1 cellular context compared by ENCODE assay signal in the genomic region with DNA sequence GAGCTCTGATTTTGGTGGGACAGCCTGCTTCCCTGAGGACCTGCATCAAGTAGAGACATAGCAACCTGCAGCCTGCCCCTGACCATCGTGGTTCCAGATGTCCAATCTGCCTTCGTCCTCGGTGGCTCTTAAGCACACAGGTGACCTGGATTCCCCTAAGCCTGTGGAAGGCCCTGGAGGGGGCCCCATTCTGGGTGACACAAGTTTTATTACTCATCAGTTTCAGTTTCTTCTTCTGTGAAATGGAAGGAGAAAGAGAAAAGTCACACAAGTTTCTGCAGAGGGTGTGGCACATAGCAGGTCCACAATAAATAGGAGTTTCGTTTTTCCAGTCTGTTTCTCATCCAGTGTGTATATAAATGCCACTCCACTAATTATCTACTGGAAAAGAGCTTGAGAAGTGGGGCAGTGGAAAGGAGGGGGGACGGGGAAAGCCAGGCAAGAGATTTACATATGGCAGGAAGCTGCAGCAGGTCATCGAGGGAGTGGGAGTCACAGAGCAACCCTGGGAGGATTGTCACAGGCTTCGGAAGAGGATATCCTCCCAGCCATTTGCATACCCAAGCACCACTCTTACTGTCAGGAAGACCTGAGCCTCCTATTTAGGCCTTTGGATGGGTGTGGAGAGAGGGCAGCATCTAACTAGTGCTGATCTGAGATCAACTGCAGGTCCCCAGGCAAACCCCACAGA.
A peak's percentile ranks its signal among the peaks of the same experiment; 100 is the strongest.
TF ChIP-seq lines count a peak whose summit lies in the region.

No MANE protein-coding gene starts in this region.

TF ChIP-seq in GM12878, 131 proteins besides CTCF, POLR2A, EP300 and RAD21 (continued from another document and continues in another):
- TF ChIP-seq, protein P1, sequence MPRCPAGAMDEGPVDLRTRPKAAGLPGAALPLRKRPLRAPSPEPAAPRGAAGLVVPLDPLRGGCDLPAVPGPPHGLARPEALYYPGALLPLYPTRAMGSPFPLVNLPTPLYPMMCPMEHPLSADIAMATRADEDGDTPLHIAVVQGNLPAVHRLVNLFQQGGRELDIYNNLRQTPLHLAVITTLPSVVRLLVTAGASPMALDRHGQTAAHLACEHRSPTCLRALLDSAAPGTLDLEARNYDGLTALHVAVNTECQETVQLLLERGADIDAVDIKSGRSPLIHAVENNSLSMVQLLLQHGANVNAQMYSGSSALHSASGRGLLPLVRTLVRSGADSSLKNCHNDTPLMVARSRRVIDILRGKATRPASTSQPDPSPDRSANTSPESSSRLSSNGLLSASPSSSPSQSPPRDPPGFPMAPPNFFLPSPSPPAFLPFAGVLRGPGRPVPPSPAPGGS (IDR thresholded peaks at IDR 0.05; ENCODE audit: borderline replicate concordance, insufficient read depth, low read depth, low read length, poor library complexity, severe bottlenecking): peak; percentile 52
- TF ChIP-seq ZZZ3 (IDR thresholded peaks at IDR 0.05; ENCODE audit: control insufficient read depth, insufficient read length, low read depth) (no peak), PML (IDR thresholded peaks at IDR 0.05; ENCODE audit: low read length) (no peak), BCL11A (IDR thresholded peaks at IDR 0.05; ENCODE audit: low read depth, low read length) (peak; percentile 59; the same call in 1 of the 2 replicates), BRCA1 (IDR thresholded peaks at IDR 0.05; ENCODE audit: low read depth, low read length) (no peak), IKZF2 (IDR thresholded peaks at IDR 0.05) (peak; percentile 70 to 78), BHLHE40 (IDR thresholded peaks at IDR 0.05; ENCODE audit: borderline replicate concordance in 1 of 2, low read depth in 2 of 2, low read length in 1 of 2) (0 out of 4 replicates have a peak, but pooled peaks of 1 of the 2 experiments have one; percentile 12), JUNB (IDR thresholded peaks at IDR 0.05) (peak; percentile 85), MTA2 (IDR thresholded peaks at IDR 0.05; ENCODE audit: low read depth) (peak; percentile 53; the same call in 1 of the 2 replicates), EED (IDR thresholded peaks at IDR 0.05; ENCODE audit: low read depth) (peak; percentile 86), MEF2B (IDR thresholded peaks at IDR 0.05; ENCODE audit: partially characterized antibody, poor library complexity, severe bottlenecking) (peak; percentile 34), CREM (IDR thresholded peaks at IDR 0.05; ENCODE audit: low read depth) (peak; percentile 65), ASH2L (IDR thresholded peaks at IDR 0.05; ENCODE audit: borderline replicate concordance, low read depth) (peak; percentile 32; the same call in 1 of the 2 replicates), STAT1 (conservative IDR thresholded peaks at IDR 0.05) (peak; percentile 97; the same call in 1 of the 2 replicates), SPI1 (IDR thresholded peaks at IDR 0.05; ENCODE audit: borderline replicate concordance, insufficient read depth, low read depth, low read length) (no peak), ETV6 (conservative IDR thresholded peaks at IDR 0.05 in 1 of 2, IDR thresholded peaks at IDR 0.05 in 1 of 2; ENCODE audit: borderline replicate concordance in 1 of 2, low read depth in 1 of 2) (peak in 1 of 2 experiments; percentile 72; a peak in 2 of 4 replicates), IRF4 (IDR thresholded peaks at IDR 0.05; ENCODE audit: low read depth, low read length) (peak; percentile 76), CHD1 (IDR thresholded peaks at IDR 0.05; ENCODE audit: low read depth, low read length) (no peak), POLR2AphosphoS5 (IDR thresholded peaks at IDR 0.05; ENCODE audit: low read length) (peak; percentile 35; the same call in 1 of the 2 replicates), NBN (IDR thresholded peaks at IDR 0.05) (peak; percentile 46; the same call in 1 of the 2 replicates), HCFC1 (IDR thresholded peaks at IDR 0.05; ENCODE audit: low read length) (peak; percentile 21; the same call in 1 of the 2 replicates), ATF7 (IDR thresholded peaks at IDR 0.05; ENCODE audit: low read depth) (peak; percentile 75), YY1 (IDR thresholded peaks at IDR 0.05; ENCODE audit: low read depth, low read length) (0 out of 2 replicates have a peak, but pooled peaks have one; percentile 43), IKZF1 (conservative IDR thresholded peaks at IDR 0.05) (peak; percentile 74), NFIC (IDR thresholded peaks at IDR 0.05; ENCODE audit: low read depth, low read length) (peak; percentile 84; the same call in 1 of the 2 replicates), DPF2 (IDR thresholded peaks at IDR 0.05) (peak; percentile 62; the same call in 1 of the 2 replicates), JUND (IDR thresholded peaks at IDR 0.05; ENCODE audit: low read depth, low read length) (no peak), MEF2A (IDR thresholded peaks at IDR 0.05; ENCODE audit: insufficient read depth, low read depth, low read length) (0 out of 2 replicates have a peak, but pooled peaks have one; percentile 18), YBX1 (IDR thresholded peaks at IDR 0.05) (no peak), GABPA (IDR thresholded peaks at IDR 0.05; ENCODE audit: low read depth) (peak; percentile 59)
- TF ChIP-seq, protein P2, sequence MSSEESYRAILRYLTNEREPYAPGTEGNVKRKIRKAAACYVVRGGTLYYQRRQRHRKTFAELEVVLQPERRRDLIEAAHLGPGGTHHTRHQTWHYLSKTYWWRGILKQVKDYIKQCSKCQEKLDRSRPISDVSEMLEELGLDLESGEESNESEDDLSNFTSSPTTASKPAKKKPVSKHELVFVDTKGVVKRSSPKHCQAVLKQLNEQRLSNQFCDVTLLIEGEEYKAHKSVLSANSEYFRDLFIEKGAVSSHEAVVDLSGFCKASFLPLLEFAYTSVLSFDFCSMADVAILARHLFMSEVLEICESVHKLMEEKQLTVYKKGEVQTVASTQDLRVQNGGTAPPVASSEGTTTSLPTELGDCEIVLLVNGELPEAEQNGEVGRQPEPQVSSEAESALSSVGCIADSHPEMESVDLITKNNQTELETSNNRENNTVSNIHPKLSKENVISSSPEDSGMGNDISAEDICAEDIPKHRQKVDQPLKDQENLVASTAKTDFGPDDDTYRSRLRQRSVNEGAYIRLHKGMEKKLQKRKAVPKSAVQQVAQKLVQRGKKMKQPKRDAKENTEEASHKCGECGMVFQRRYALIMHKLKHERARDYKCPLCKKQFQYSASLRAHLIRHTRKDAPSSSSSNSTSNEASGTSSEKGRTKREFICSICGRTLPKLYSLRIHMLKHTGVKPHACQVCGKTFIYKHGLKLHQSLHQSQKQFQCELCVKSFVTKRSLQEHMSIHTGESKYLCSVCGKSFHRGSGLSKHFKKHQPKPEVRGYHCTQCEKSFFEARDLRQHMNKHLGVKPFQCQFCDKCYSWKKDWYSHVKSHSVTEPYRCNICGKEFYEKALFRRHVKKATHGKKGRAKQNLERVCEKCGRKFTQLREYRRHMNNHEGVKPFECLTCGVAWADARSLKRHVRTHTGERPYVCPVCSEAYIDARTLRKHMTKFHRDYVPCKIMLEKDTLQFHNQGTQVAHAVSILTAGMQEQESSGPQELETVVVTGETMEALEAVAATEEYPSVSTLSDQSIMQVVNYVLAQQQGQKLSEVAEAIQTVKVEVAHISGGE (CRISPR knock-in tag; IDR thresholded peaks at IDR 0.05): peak; percentile 75
- TF ChIP-seq, protein P3, sequence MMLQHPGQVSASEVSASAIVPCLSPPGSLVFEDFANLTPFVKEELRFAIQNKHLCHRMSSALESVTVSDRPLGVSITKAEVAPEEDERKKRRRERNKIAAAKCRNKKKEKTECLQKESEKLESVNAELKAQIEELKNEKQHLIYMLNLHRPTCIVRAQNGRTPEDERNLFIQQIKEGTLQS (IDR thresholded peaks at IDR 0.05; ENCODE audit: borderline replicate concordance, extremely low read depth, low read depth, low read length): peak; percentile 12; the same call in 1 of the 2 replicates
- TF ChIP-seq, protein P4, sequence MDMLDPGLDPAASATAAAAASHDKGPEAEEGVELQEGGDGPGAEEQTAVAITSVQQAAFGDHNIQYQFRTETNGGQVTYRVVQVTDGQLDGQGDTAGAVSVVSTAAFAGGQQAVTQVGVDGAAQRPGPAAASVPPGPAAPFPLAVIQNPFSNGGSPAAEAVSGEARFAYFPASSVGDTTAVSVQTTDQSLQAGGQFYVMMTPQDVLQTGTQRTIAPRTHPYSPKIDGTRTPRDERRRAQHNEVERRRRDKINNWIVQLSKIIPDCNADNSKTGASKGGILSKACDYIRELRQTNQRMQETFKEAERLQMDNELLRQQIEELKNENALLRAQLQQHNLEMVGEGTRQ (IDR thresholded peaks at IDR 0.05; ENCODE audit: borderline replicate concordance, low read depth, low read length): no peak
- TF ChIP-seq, protein P5, sequence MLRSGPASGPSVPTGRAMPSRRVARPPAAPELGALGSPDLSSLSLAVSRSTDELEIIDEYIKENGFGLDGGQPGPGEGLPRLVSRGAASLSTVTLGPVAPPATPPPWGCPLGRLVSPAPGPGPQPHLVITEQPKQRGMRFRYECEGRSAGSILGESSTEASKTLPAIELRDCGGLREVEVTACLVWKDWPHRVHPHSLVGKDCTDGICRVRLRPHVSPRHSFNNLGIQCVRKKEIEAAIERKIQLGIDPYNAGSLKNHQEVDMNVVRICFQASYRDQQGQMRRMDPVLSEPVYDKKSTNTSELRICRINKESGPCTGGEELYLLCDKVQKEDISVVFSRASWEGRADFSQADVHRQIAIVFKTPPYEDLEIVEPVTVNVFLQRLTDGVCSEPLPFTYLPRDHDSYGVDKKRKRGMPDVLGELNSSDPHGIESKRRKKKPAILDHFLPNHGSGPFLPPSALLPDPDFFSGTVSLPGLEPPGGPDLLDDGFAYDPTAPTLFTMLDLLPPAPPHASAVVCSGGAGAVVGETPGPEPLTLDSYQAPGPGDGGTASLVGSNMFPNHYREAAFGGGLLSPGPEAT (IDR thresholded peaks at IDR 0.05; ENCODE audit: low read depth): peak; percentile 69; the same call in 1 of the 2 replicates
- TF ChIP-seq, protein P6, sequence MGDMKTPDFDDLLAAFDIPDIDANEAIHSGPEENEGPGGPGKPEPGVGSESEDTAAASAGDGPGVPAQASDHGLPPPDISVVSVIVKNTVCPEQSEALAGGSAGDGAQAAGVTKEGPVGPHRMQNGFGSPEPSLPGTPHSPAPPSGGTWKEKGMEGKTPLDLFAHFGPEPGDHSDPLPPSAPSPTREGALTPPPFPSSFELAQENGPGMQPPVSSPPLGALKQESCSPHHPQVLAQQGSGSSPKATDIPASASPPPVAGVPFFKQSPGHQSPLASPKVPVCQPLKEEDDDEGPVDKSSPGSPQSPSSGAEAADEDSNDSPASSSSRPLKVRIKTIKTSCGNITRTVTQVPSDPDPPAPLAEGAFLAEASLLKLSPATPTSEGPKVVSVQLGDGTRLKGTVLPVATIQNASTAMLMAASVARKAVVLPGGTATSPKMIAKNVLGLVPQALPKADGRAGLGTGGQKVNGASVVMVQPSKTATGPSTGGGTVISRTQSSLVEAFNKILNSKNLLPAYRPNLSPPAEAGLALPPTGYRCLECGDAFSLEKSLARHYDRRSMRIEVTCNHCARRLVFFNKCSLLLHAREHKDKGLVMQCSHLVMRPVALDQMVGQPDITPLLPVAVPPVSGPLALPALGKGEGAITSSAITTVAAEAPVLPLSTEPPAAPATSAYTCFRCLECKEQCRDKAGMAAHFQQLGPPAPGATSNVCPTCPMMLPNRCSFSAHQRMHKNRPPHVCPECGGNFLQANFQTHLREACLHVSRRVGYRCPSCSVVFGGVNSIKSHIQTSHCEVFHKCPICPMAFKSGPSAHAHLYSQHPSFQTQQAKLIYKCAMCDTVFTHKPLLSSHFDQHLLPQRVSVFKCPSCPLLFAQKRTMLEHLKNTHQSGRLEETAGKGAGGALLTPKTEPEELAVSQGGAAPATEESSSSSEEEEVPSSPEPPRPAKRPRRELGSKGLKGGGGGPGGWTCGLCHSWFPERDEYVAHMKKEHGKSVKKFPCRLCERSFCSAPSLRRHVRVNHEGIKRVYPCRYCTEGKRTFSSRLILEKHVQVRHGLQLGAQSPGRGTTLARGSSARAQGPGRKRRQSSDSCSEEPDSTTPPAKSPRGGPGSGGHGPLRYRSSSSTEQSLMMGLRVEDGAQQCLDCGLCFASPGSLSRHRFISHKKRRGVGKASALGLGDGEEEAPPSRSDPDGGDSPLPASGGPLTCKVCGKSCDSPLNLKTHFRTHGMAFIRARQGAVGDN (IDR thresholded peaks at IDR 0.05): peak; percentile 83
- TF ChIP-seq, protein P7, sequence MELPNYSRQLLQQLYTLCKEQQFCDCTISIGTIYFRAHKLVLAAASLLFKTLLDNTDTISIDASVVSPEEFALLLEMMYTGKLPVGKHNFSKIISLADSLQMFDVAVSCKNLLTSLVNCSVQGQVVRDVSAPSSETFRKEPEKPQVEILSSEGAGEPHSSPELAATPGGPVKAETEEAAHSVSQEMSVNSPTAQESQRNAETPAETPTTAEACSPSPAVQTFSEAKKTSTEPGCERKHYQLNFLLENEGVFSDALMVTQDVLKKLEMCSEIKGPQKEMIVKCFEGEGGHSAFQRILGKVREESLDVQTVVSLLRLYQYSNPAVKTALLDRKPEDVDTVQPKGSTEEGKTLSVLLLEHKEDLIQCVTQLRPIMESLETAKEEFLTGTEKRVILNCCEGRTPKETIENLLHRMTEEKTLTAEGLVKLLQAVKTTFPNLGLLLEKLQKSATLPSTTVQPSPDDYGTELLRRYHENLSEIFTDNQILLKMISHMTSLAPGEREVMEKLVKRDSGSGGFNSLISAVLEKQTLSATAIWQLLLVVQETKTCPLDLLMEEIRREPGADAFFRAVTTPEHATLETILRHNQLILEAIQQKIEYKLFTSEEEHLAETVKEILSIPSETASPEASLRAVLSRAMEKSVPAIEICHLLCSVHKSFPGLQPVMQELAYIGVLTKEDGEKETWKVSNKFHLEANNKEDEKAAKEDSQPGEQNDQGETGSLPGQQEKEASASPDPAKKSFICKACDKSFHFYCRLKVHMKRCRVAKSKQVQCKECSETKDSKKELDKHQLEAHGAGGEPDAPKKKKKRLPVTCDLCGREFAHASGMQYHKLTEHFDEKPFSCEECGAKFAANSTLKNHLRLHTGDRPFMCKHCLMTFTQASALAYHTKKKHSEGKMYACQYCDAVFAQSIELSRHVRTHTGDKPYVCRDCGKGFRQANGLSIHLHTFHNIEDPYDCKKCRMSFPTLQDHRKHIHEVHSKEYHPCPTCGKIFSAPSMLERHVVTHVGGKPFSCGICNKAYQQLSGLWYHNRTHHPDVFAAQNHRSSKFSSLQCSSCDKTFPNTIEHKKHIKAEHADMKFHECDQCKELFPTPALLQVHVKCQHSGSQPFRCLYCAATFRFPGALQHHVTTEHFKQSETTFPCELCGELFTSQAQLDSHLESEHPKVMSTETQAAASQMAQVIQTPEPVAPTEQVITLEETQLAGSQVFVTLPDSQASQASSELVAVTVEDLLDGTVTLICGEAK (IDR thresholded peaks at IDR 0.05; ENCODE audit: borderline replicate concordance): peak; percentile 49; the same call in 1 of the 2 replicates
